ENCODE assay signal across 11 cellular contexts in genomic region chr12:115451151-115451784, GRCh38.
DNase-seq lines count a peak whose midpoint lies in the region; ATAC-seq and TF ChIP-seq lines count a peak whose summit lies in the region.
"Had no signal": no experiment of that assay in that cellular context is flagged by ENCODE, and none has a peak within 500 bp of the region (broad histone marks: within the 10 kb centered on the region; RNA-seq: fewer than 3 reads in every experiment).

No MANE protein-coding gene starts in this region.

- peak overlapping the region; percentile 38 for H3K4me3 Mint-ChIP-seq in T-helper 2 cell treated with Interferon-gamma antibody and Interleukin-4, amounts not matched to agents 5 μg/mL and 100 μg/mL, for 36 hours
- H3K4me3 Mint-ChIP-seq in activated CD8-positive, alpha-beta T cell treated with anti-CD3 and anti-CD28 coated beads, Interleukin-2, amount 10 ng/mL, durations not matched to agents 7 days and 5 days: no peak overlapping the region

- peak overlapping the region; percentile 28 for H3K4me3 ChIP-seq in astrocyte of the spinal cord (ENCODE audit: low read depth, low read length)

- no peak for DNase-seq in T-helper 2 cell treated with Interferon-gamma antibody and Interleukin-4, amounts not matched to agents 5 μg/mL and 100 μg/mL, for 36 hours (ENCODE audit: low spot score)
- DNase-seq in T-helper 2 cell: no peak
- DNase-seq in astrocyte of the spinal cord (ENCODE audit: low read depth, low spot score): no peak
- no peak for DNase-seq in left colon
- peak; percentile 18 for DNase-seq in superior temporal gyrus (ENCODE audit: extremely low spot score)
- no peak for DNase-seq in activated CD8-positive, alpha-beta T cell treated with anti-CD3 and anti-CD28 coated beads, Interleukin-2, amount 10 ng/mL, durations not matched to agents 7 days and 5 days
- no peak for DNase-seq in DMS153 (lab: John Stamatoyannopoulos, UW)
- DNase-seq: uterus had no signal

- intact Hi-C loops in left colon (cut with DNase I, micrococcal nuclease): no loop called here

- in situ Hi-C loops in astrocyte of the spinal cord (cut with HindIII; ENCODE audit: low sequenced_read_pairs): no loop called here

- no peaks in the 10 kb centered on the region for H3K36me3 Mint-ChIP-seq in T-helper 2 cell treated with Interferon-gamma antibody and Interleukin-4, amounts not matched to agents 5 μg/mL and 100 μg/mL, for 36 hours (ENCODE audit: low read depth)
- H3K36me3 Mint-ChIP-seq in activated CD8-positive, alpha-beta T cell treated with anti-CD3 and anti-CD28 coated beads, Interleukin-2, amount 10 ng/mL, durations not matched to agents 7 days and 5 days (ENCODE audit: low read depth): no peaks in the 10 kb centered on the region
- H3K36me3 Mint-ChIP-seq: CD14-positive monocyte had no signal

- POLR2A ChIA-PET in activated CD8-positive, alpha-beta T cell treated with anti-CD3 and anti-CD28 coated beads, Interleukin-2, amount 10 ng/mL, durations not matched to agents 7 days and 5 days (lab: Charles Lee): no interaction called here

- no peaks in the 10 kb centered on the region for H3K4me1 Mint-ChIP-seq in T-helper 2 cell treated with Interferon-gamma antibody and Interleukin-4, amounts not matched to agents 5 μg/mL and 100 μg/mL, for 36 hours (ENCODE audit: low read depth)
- H3K4me1 Mint-ChIP-seq in activated CD8-positive, alpha-beta T cell treated with anti-CD3 and anti-CD28 coated beads, Interleukin-2, amount 10 ng/mL, durations not matched to agents 7 days and 5 days (ENCODE audit: low read depth): peaks cover 3% of the 10 kb centered on the region
- H3K4me1 Mint-ChIP-seq: CD14-positive monocyte had no signal

- CTCF ChIA-PET in activated CD8-positive, alpha-beta T cell treated with anti-CD3 and anti-CD28 coated beads, Interleukin-2, amount 10 ng/mL, durations not matched to agents 7 days and 5 days (lab: Charles Lee): no interaction called here

- ATAC-seq in left colon: peak; percentile 18
- no peak for ATAC-seq in activated CD8-positive, alpha-beta T cell treated with anti-CD3 and anti-CD28 coated beads, Interleukin-2, amount 10 ng/mL, durations not matched to agents 7 days and 5 days
- no peak for ATAC-seq in HG03135 (IDR thresholded peaks at IDR 0.05; ENCODE audit: unreplicated experiment)
- ATAC-seq: activated naive CD4-positive, alpha-beta T cell treated with anti-CD3 and anti-CD28 coated beads, Interleukin-2, amount 50 U/mL, for 72 hours had no signal

- H3K27me3 Mint-ChIP-seq in T-helper 2 cell treated with Interferon-gamma antibody and Interleukin-4, amounts not matched to agents 5 μg/mL and 100 μg/mL, for 36 hours (ENCODE audit: low read depth): peaks cover 25% of the 10 kb centered on the region
- peaks cover 23% of the 10 kb centered on the region for H3K27me3 Mint-ChIP-seq in activated CD8-positive, alpha-beta T cell treated with anti-CD3 and anti-CD28 coated beads, Interleukin-2, amount 10 ng/mL, durations not matched to agents 7 days and 5 days (ENCODE audit: low read depth)

- no peak overlapping the region for H3K27ac Mint-ChIP-seq in T-helper 2 cell treated with Interferon-gamma antibody and Interleukin-4, amounts not matched to agents 5 μg/mL and 100 μg/mL, for 36 hours
- H3K27ac Mint-ChIP-seq in activated CD8-positive, alpha-beta T cell treated with anti-CD3 and anti-CD28 coated beads, Interleukin-2, amount 10 ng/mL, durations not matched to agents 7 days and 5 days: no peak overlapping the region
- H3K27ac Mint-ChIP-seq: activated naive CD4-positive, alpha-beta T cell treated with anti-CD3 and anti-CD28 coated beads, Interleukin-2, amount 50 U/mL, for 72 hours; CD14-positive monocyte had no signal

- no peak for TF ChIP-seq CTCF in astrocyte of the spinal cord (IDR thresholded peaks at IDR 0.05; ENCODE audit: low read depth, low read length)

- H3K9me3 Mint-ChIP-seq in T-helper 2 cell treated with Interferon-gamma antibody and Interleukin-4, amounts not matched to agents 5 μg/mL and 100 μg/mL, for 36 hours: no peaks in the 10 kb centered on the region
- H3K9me3 Mint-ChIP-seq in activated CD8-positive, alpha-beta T cell treated with anti-CD3 and anti-CD28 coated beads, Interleukin-2, amount 10 ng/mL, durations not matched to agents 7 days and 5 days (ENCODE audit: insufficient read depth): no peaks in the 10 kb centered on the region
